ENCODE assay signal across 1 cellular context in the genomic region with DNA sequence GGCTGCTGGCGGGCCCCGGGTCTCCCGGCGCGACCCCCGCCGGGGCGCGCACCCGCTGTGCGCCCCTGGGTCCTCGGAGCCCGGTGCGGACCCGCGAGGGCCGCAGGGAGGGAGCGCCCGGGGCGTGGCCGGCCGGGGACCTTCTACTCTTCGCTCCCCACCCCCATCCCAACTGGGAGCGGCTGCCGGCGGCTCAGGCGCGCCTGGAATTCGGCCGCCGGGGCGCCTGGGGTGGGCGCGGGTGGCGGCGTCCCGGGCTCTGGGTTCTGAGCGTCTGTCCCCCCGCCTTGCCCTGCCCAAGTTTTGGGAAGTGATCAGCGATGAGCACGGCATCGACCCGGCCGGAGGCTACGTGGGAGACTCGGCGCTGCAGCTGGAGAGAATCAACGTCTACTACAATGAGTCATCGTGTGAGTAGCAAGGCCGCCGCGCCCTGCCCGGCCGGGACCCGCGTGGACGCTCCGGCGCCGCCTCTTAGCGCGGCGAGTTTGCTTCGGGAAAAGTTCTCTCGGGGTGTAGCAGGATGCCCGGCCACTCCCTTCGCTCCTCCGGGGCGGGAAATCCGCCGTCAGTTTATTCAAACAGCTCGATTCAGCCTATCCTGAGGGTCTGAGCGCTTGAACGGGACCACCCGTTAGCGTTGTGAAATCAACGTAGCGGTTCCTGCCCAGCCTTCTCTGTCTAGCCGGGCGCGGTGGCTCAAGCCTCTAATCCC.
A peak's percentile ranks its signal among the peaks of the same experiment; 100 is the strongest.
TF ChIP-seq lines count a peak whose summit lies in the region.

No MANE protein-coding gene starts in this region.

TF ChIP-seq in K562, 482 proteins besides CTCF, POLR2A, EP300 and RAD21 (continued from another document and continues in another):
- TF ChIP-seq, protein P1, sequence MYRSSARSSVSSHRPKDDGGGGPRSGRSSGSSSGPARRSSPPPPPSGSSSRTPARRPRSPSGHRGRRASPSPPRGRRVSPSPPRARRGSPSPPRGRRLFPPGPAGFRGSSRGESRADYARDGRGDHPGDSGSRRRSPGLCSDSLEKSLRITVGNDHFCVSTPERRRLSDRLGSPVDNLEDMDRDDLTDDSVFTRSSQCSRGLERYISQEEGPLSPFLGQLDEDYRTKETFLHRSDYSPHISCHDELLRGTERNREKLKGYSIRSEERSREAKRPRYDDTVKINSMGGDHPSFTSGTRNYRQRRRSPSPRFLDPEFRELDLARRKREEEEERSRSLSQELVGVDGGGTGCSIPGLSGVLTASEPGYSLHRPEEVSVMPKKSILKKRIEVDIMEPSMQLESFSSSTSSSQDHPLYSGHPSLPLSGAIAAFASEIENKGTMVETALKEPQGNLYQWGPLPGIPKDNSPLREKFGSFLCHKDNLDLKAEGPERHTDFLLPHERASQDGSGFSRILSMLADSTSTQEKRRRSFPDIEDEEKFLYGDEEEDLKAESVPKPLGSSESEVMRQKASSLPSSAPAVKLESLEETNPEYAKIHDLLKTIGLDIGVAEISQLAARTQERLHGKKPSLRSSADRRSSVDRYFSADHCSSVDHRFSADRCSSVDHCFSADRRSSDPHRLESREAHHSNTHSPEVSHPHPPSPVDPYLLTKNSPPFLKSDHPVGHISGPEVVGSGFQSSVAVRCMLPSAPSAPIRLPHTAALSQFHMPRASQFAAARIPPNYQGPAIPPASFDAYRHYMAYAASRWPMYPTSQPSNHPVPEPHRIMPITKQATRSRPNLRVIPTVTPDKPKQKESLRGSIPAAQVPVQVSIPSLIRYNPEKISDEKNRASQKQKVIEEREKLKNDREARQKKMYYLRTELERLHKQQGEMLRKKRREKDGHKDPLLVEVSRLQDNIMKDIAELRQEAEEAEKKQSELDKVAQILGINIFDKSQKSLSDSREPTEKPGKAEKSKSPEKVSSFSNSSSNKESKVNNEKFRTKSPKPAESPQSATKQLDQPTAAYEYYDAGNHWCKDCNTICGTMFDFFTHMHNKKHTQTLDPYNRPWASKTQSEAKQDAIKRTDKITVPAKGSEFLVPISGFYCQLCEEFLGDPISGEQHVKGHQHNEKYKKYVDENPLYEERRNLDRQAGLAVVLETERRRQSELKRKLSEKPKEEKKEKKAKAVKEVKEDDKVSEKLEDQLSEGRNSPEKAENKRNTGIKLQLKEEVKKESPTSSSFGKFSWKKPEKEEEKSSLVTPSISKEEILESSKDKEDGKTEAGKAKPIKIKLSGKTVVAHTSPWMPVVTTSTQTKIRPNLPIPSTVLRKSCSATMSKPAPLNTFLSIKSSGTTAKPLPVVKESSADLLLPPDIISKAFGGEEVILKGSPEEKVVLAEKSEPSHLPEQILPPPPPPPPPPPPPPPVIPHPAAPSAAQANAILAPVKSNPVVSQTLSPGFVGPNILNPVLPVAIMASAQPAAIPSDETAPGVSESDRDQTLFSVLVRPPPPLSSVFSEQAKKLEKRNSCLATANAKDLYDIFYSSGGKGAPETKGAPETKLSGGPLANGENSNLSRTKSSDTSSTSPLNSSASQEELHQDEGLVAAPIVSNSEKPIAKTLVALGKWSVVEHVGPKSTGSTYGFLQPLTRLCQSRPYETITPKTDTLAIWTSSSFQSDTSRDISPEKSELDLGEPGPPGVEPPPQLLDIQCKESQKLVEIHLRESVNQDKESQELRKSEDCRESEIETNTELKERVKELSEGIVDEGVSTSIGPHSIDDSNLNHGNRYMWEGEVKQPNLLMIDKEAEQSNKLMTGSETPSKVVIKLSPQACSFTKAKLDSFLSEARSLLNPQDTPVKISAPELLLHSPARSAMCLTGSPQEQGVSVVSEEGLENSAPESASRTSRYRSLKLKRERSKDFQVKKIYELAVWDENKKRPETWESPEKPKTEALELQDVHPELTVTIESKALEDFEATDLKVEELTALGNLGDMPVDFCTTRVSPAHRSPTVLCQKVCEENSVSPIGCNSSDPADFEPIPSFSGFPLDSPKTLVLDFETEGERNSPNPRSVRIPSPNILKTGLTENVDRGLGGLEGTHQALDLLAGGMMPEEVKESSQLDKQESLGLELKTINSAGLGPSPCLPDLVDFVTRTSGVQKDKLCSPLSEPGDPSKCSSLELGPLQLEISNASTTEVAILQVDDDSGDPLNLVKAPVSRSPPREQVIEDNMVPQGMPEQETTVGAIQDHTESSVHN (IDR thresholded peaks at IDR 0.05; ENCODE audit: borderline replicate concordance in 1 of 2, low read depth in 1 of 2) = no peak
- no peak for TF ChIP-seq ELF2 (CRISPR knock-in tag; IDR thresholded peaks at IDR 0.05)
- no peak for TF ChIP-seq ZNF766 (CRISPR knock-in tag; conservative IDR thresholded peaks at IDR 0.05)
- 0 out of 2 replicates have a peak, but pooled peaks have one; percentile 29 for TF ChIP-seq HIVEP1 (CRISPR knock-in tag; IDR thresholded peaks at IDR 0.05)
- TF ChIP-seq, protein P2, sequence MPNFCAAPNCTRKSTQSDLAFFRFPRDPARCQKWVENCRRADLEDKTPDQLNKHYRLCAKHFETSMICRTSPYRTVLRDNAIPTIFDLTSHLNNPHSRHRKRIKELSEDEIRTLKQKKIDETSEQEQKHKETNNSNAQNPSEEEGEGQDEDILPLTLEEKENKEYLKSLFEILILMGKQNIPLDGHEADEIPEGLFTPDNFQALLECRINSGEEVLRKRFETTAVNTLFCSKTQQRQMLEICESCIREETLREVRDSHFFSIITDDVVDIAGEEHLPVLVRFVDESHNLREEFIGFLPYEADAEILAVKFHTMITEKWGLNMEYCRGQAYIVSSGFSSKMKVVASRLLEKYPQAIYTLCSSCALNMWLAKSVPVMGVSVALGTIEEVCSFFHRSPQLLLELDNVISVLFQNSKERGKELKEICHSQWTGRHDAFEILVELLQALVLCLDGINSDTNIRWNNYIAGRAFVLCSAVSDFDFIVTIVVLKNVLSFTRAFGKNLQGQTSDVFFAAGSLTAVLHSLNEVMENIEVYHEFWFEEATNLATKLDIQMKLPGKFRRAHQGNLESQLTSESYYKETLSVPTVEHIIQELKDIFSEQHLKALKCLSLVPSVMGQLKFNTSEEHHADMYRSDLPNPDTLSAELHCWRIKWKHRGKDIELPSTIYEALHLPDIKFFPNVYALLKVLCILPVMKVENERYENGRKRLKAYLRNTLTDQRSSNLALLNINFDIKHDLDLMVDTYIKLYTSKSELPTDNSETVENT (CRISPR knock-in tag; IDR thresholded peaks at IDR 0.05) = no peak
- TF ChIP-seq THRA (IDR thresholded peaks at IDR 0.05) = no peak
- TF ChIP-seq ZNF76 (CRISPR knock-in tag; IDR thresholded peaks at IDR 0.05; ENCODE audit: borderline replicate concordance) = no peak
- no peak for TF ChIP-seq PTRF (tag; IDR thresholded peaks at IDR 0.05)
- TF ChIP-seq POLR2H (tag; IDR thresholded peaks at IDR 0.05; ENCODE audit: low read depth) = no peak; the same call in 1 of the 2 replicates
- peak; percentile 56 for TF ChIP-seq ARID1B (IDR thresholded peaks at IDR 0.05)
- TF ChIP-seq, protein P3, sequence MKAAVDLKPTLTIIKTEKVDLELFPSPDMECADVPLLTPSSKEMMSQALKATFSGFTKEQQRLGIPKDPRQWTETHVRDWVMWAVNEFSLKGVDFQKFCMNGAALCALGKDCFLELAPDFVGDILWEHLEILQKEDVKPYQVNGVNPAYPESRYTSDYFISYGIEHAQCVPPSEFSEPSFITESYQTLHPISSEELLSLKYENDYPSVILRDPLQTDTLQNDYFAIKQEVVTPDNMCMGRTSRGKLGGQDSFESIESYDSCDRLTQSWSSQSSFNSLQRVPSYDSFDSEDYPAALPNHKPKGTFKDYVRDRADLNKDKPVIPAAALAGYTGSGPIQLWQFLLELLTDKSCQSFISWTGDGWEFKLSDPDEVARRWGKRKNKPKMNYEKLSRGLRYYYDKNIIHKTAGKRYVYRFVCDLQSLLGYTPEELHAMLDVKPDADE (conservative IDR thresholded peaks at IDR 0.05; ENCODE audit: control insufficient read depth, low read depth, low read length) = peak; percentile 33; the same call in 1 of the 2 replicates
- no peak for TF ChIP-seq ZFP30 (CRISPR knock-in tag; IDR thresholded peaks at IDR 0.05; ENCODE audit: borderline replicate concordance)
- TF ChIP-seq, protein P4, sequence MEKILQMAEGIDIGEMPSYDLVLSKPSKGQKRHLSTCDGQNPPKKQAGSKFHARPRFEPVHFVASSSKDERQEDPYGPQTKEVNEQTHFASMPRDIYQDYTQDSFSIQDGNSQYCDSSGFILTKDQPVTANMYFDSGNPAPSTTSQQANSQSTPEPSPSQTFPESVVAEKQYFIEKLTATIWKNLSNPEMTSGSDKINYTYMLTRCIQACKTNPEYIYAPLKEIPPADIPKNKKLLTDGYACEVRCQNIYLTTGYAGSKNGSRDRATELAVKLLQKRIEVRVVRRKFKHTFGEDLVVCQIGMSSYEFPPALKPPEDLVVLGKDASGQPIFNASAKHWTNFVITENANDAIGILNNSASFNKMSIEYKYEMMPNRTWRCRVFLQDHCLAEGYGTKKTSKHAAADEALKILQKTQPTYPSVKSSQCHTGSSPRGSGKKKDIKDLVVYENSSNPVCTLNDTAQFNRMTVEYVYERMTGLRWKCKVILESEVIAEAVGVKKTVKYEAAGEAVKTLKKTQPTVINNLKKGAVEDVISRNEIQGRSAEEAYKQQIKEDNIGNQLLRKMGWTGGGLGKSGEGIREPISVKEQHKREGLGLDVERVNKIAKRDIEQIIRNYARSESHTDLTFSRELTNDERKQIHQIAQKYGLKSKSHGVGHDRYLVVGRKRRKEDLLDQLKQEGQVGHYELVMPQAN (IDR thresholded peaks at IDR 0.05; ENCODE audit: borderline replicate concordance) = no peak; the same call in 1 of the 2 replicates
- no peak for TF ChIP-seq SLC30A9 (CRISPR knock-in tag; IDR thresholded peaks at IDR 0.05)
- peak; percentile 35; the same call in 1 of the 2 replicates for TF ChIP-seq SPI1 (IDR thresholded peaks at IDR 0.05; ENCODE audit: borderline replicate concordance, low read depth, low read length)
- TF ChIP-seq ZNF830 (CRISPR knock-in tag; IDR thresholded peaks at IDR 0.05) = no peak
- TF ChIP-seq ELF1 (tag; IDR thresholded peaks at IDR 0.05) = no peak
- TF ChIP-seq ZBTB12 (CRISPR knock-in tag; IDR thresholded peaks at IDR 0.05) = no peak
- no peak for TF ChIP-seq KLF10 (CRISPR knock-in tag; IDR thresholded peaks at IDR 0.05)
- TF ChIP-seq, protein P5, sequence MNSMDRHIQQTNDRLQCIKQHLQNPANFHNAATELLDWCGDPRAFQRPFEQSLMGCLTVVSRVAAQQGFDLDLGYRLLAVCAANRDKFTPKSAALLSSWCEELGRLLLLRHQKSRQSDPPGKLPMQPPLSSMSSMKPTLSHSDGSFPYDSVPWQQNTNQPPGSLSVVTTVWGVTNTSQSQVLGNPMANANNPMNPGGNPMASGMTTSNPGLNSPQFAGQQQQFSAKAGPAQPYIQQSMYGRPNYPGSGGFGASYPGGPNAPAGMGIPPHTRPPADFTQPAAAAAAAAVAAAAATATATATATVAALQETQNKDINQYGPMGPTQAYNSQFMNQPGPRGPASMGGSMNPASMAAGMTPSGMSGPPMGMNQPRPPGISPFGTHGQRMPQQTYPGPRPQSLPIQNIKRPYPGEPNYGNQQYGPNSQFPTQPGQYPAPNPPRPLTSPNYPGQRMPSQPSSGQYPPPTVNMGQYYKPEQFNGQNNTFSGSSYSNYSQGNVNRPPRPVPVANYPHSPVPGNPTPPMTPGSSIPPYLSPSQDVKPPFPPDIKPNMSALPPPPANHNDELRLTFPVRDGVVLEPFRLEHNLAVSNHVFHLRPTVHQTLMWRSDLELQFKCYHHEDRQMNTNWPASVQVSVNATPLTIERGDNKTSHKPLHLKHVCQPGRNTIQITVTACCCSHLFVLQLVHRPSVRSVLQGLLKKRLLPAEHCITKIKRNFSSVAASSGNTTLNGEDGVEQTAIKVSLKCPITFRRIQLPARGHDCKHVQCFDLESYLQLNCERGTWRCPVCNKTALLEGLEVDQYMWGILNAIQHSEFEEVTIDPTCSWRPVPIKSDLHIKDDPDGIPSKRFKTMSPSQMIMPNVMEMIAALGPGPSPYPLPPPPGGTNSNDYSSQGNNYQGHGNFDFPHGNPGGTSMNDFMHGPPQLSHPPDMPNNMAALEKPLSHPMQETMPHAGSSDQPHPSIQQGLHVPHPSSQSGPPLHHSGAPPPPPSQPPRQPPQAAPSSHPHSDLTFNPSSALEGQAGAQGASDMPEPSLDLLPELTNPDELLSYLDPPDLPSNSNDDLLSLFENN (IDR thresholded peaks at IDR 0.05; ENCODE audit: low read depth in 2 of 2, low read length in 2 of 2) = no peak
- peak; percentile 48 for TF ChIP-seq ZNF395 (CRISPR knock-in tag; IDR thresholded peaks at IDR 0.05)
- 0 out of 2 replicates have a peak, but pooled peaks have one; percentile 71 for TF ChIP-seq PREB (CRISPR knock-in tag; IDR thresholded peaks at IDR 0.05)
